ENCODE assay signal across 23 cellular contexts in genomic region chr6:79071547-79071946, GRCh38.
A peak's percentile ranks its signal among the peaks of the same experiment; 100 is the strongest.
DNase-seq lines count a peak whose midpoint lies in the region; ATAC-seq and FAIRE-seq lines count a peak whose summit lies in the region.
"Had no signal": no experiment of that assay in that cellular context is flagged by ENCODE, and none has a peak within 500 bp of the region (broad histone marks: within the 10 kb centered on the region; RNA-seq: fewer than 3 reads in every experiment).

No MANE protein-coding gene starts in this region.

- no peaks in the 10 kb centered on the region for H3K9me3 Mint-ChIP-seq in activated T-cell treated with anti-CD3 and anti-CD28 coated beads, Interleukin-2, amount 50 U/mL, for 24 hours
- H3K9me3 Mint-ChIP-seq: activated CD4-positive, alpha-beta memory T cell treated with anti-CD3 and anti-CD28 coated beads for 36 hours; CD8-positive, alpha-beta T cell; memory B cell had no signal

- no peak overlapping the region for H3K4me3 Mint-ChIP-seq in activated T-cell treated with anti-CD3 and anti-CD28 coated beads, Interleukin-2, amount 50 U/mL, for 24 hours
- H3K4me3 Mint-ChIP-seq: activated CD4-positive, alpha-beta memory T cell treated with anti-CD3 and anti-CD28 coated beads for 36 hours; CD8-positive, alpha-beta T cell; memory B cell had no signal

- peak; percentile 29 to 44 for ATAC-seq in activated CD4-positive, CD25-positive, alpha-beta regulatory T cell treated with anti-CD3 and anti-CD28 coated beads, Interleukin-2, amount 50 U/mL, for 24 hours
- ATAC-seq in GM19043 (IDR thresholded peaks at IDR 0.05; ENCODE audit: low read depth, unreplicated experiment) (peak; percentile 34), HG03565 (IDR thresholded peaks at IDR 0.05; ENCODE audit: unreplicated experiment) (peak; percentile 25), GM21825 (IDR thresholded peaks at IDR 0.05; ENCODE audit: unreplicated experiment) (no peak), HG03196 (IDR thresholded peaks at IDR 0.05; ENCODE audit: unreplicated experiment) (no peak)
- ATAC-seq: CD8-positive, alpha-beta T cell; heart right ventricle; HepG2; left colon had no signal

- peaks cover 61% of the 10 kb centered on the region for H3K36me3 Mint-ChIP-seq in activated T-cell treated with anti-CD3 and anti-CD28 coated beads, Interleukin-2, amount 50 U/mL, for 24 hours (ENCODE audit: low read depth)
- H3K36me3 Mint-ChIP-seq: memory B cell had no signal

- no peaks in the 10 kb centered on the region for H3K27me3 Mint-ChIP-seq in activated T-cell treated with anti-CD3 and anti-CD28 coated beads, Interleukin-2, amount 50 U/mL, for 24 hours
- H3K27me3 Mint-ChIP-seq: activated CD4-positive, alpha-beta memory T cell treated with anti-CD3 and anti-CD28 coated beads for 36 hours; memory B cell had no signal

- FAIRE-seq in endometrium (lab: Jason Lieb, UNC) = peak; percentile 8
- FAIRE-seq: GM18507, HepG2 had no signal

- no peak overlapping the region for H3K27ac Mint-ChIP-seq in activated T-cell treated with anti-CD3 and anti-CD28 coated beads, Interleukin-2, amount 50 U/mL, for 24 hours
- H3K27ac Mint-ChIP-seq: activated CD4-positive, alpha-beta memory T cell treated with anti-CD3 and anti-CD28 coated beads for 36 hours; CD8-positive, alpha-beta T cell; memory B cell had no signal

- H3K4me1 Mint-ChIP-seq in activated T-cell treated with anti-CD3 and anti-CD28 coated beads, Interleukin-2, amount 50 U/mL, for 24 hours (ENCODE audit: low read depth) = peaks cover 69% of the 10 kb centered on the region

- no peak for DNase-seq in activated CD4-positive, CD25-positive, alpha-beta regulatory T cell (lab: John Stamatoyannopoulos, UW)
- DNase-seq in activated T-cell treated with anti-CD3 and anti-CD28 coated beads, Interleukin-2, amount 50 U/mL, for 24 hours = no peak
- DNase-seq: 8988T; activated CD4-positive, alpha-beta memory T cell treated with anti-CD3 and anti-CD28 coated beads for 36 hours; activated naive CD4-positive, alpha-beta T cell; brain microvascular endothelial cell; CD8-positive, alpha-beta T cell; heart right ventricle; left colon; NCI-H1105 treated with DMSO at 0.1 percent for 48 hours; NCI-H2081; NCI-H774; T-helper 9 cell; trophoblast cell had no signal

Comparison
In these comparisons a context has a peak if more than half of its experiments do, and no peak if none do; other contexts are left out.
1. ATAC-seq: peak in activated CD4-positive, CD25-positive, alpha-beta regulatory T cell treated with anti-CD3 and anti-CD28 coated beads, Interleukin-2, amount 50 U/mL, for 24 hours (2 of 2), GM19043 (single experiment) and HG03565 (single experiment); none in GM21825 (single experiment) and HG03196 (single experiment).